33 cellular contexts compared by ENCODE assay signal in genomic region chr7:64654796-64655548, GRCh38.
"Had no signal": no experiment of that assay in that cellular context is flagged by ENCODE, and none has a peak within 500 bp of the region (broad histone marks: within the 10 kb centered on the region; RNA-seq: fewer than 3 reads in every experiment).

No MANE protein-coding gene starts in this region.

- H3K27ac Mint-ChIP-seq: activated CD8-positive, alpha-beta T cell treated with anti-CD3 and anti-CD28 coated beads for 36 hours; activated naive CD4-positive, alpha-beta T cell treated with anti-CD3 and anti-CD28 coated beads, Interleukin-2, amount 50 U/mL, for 24 hours; activated naive CD8-positive, alpha-beta T cell treated with anti-CD3 and anti-CD28 coated beads, Interleukin-2, amount 10 ng/mL, durations not matched to agents 7 days and 5 days; activated T-cell treated with anti-CD3 and anti-CD28 coated beads, Interleukin-2, amount 50 U/mL, for 72 hours; activated T-helper 17 cell treated with anti-CD3 and anti-CD28 coated beads, Interleukin-2, amount 50 U/mL, for 72 hours; IgD-negative memory B cell had no signal

- H3K9me3 Mint-ChIP-seq: activated CD8-positive, alpha-beta T cell treated with anti-CD3 and anti-CD28 coated beads for 36 hours; activated naive CD4-positive, alpha-beta T cell treated with anti-CD3 and anti-CD28 coated beads, Interleukin-2, amount 50 U/mL, for 24 hours; activated T-cell treated with anti-CD3 and anti-CD28 coated beads, Interleukin-2, amount 50 U/mL, for 72 hours; activated T-helper 17 cell treated with anti-CD3 and anti-CD28 coated beads, Interleukin-2, amount 50 U/mL, for 72 hours; IgD-negative memory B cell had no signal

- H3K36me3 ChIP-seq: ascending aorta, MG63, WERI-Rb-1 had no signal

- H3K27me3 ChIP-seq: ascending aorta, MG63 had no signal

- H3K4me1 Mint-ChIP-seq: activated naive CD4-positive, alpha-beta T cell treated with anti-CD3 and anti-CD28 coated beads, Interleukin-2, amount 50 U/mL, for 24 hours; activated naive CD8-positive, alpha-beta T cell treated with anti-CD3 and anti-CD28 coated beads, Interleukin-2, amount 10 ng/mL, durations not matched to agents 7 days and 5 days; activated T-helper 17 cell treated with anti-CD3 and anti-CD28 coated beads, Interleukin-2, amount 50 U/mL, for 72 hours; IgD-negative memory B cell had no signal

- H3K4me1 ChIP-seq: ascending aorta had no signal

- H3K9me3 ChIP-seq: ascending aorta, MG63 had no signal

- H3K4me3 Mint-ChIP-seq: activated CD8-positive, alpha-beta T cell treated with anti-CD3 and anti-CD28 coated beads for 36 hours; activated naive CD4-positive, alpha-beta T cell treated with anti-CD3 and anti-CD28 coated beads, Interleukin-2, amount 50 U/mL, for 24 hours; activated naive CD8-positive, alpha-beta T cell treated with anti-CD3 and anti-CD28 coated beads, Interleukin-2, amount 10 ng/mL, durations not matched to agents 7 days and 5 days; activated T-cell treated with anti-CD3 and anti-CD28 coated beads, Interleukin-2, amount 50 U/mL, for 72 hours; activated T-helper 17 cell treated with anti-CD3 and anti-CD28 coated beads, Interleukin-2, amount 50 U/mL, for 72 hours; IgD-negative memory B cell had no signal

- H3K27ac ChIP-seq: ascending aorta, WERI-Rb-1 had no signal

- H3K27me3 Mint-ChIP-seq: activated CD8-positive, alpha-beta T cell treated with anti-CD3 and anti-CD28 coated beads for 36 hours; activated naive CD4-positive, alpha-beta T cell treated with anti-CD3 and anti-CD28 coated beads, Interleukin-2, amount 50 U/mL, for 24 hours; activated naive CD8-positive, alpha-beta T cell treated with anti-CD3 and anti-CD28 coated beads, Interleukin-2, amount 10 ng/mL, durations not matched to agents 7 days and 5 days; activated T-helper 17 cell treated with anti-CD3 and anti-CD28 coated beads, Interleukin-2, amount 50 U/mL, for 72 hours; IgD-negative memory B cell had no signal

- DNase-seq: activated CD4-positive, alpha-beta T cell treated with anti-CD3 and anti-CD28 coated beads for 1 hour; activated CD4-positive, alpha-beta T cell treated with anti-CD3 and anti-CD28 coated beads for 48 hours; activated CD4-positive, CD25-positive, alpha-beta regulatory T cell; activated CD8-positive, alpha-beta T cell treated with anti-CD3 and anti-CD28 coated beads for 36 hours; activated gamma-delta T cell; activated naive CD4-positive, alpha-beta T cell treated with Interleukin-2 at 50 U/mL for 16 hours; activated naive CD8-positive, alpha-beta T cell treated with anti-CD3 and anti-CD28 coated beads, Interleukin-2, amount 10 ng/mL, durations not matched to agents 7 days and 5 days; activated T-cell treated with anti-CD3 and anti-CD28 coated beads, Interleukin-2, amount 50 U/mL, for 1 hour; activated T-cell treated with anti-CD3 and anti-CD28 coated beads, Interleukin-2, amount 50 U/mL, for 72 hours; amygdala; Kasumi-1; KBM-7; MG63; NCI-H1048; NCI-H1105 treated with DMSO at 0.1 percent for 48 hours; NCI-H1436; NCI-H1694; NCI-H1930; NCI-H2081 treated with DMSO at 0.1 percent for 48 hours; NCI-H345; NCI-H524 treated with DMSO at 0.1 percent for 48 hours; SHP77 treated with DMSO at 0.1 percent for 48 hours; SW 1271; T-helper 1 cell; T-helper 2 cell; T-helper 9 cell; WERI-Rb-1 had no signal

- H3K36me3 Mint-ChIP-seq: activated naive CD4-positive, alpha-beta T cell treated with anti-CD3 and anti-CD28 coated beads, Interleukin-2, amount 50 U/mL, for 24 hours; activated naive CD8-positive, alpha-beta T cell treated with anti-CD3 and anti-CD28 coated beads, Interleukin-2, amount 10 ng/mL, durations not matched to agents 7 days and 5 days; IgD-negative memory B cell had no signal

- ATAC-seq: activated CD8-positive, alpha-beta T cell treated with anti-CD3 and anti-CD28 coated beads for 36 hours; activated T-cell treated with anti-CD3 and anti-CD28 coated beads, Interleukin-2, amount 50 U/mL, for 72 hours; activated T-helper 17 cell treated with anti-CD3 and anti-CD28 coated beads, Interleukin-2, amount 50 U/mL, for 72 hours; Panc1; SK-N-SH treated with all-trans-retinoic acid at 6 μM for 48 hours had no signal

- H3K4me3 ChIP-seq: ascending aorta, MG63 had no signal
